ENCODE assay signal across 9 cellular contexts in the genomic region with DNA sequence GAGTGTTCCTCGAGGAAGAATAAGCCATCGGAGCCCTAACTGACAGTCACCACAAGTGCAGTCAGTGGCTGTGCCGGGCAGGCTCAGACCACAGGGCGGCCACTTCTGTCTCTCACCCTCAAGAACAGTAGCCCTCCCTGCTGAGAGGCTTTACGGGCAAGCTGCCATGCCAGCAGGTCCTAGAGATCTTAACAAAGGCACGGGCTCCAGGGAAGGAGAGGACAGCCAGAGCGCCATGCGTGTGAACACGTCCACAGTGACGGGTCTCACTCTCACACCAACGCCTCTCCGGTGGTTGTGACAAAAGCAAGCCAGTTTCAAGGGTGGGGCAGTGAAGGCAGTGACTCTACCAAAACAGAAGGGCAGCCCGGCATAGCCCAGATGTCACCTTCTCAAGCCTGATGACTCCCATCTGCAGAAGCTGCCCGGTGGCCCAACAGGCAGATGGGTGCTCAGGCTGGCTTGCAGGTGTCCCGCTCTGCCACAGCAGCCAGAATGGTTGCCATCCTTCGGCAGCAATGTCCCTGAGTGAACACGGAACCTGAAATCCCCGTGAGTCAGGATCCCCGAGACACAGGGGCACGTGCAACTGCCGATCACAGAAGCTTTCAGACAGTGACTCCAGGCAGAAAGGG.
DNase-seq lines count a peak whose midpoint lies in the region; ATAC-seq, FAIRE-seq and TF ChIP-seq lines count a peak whose summit lies in the region.
"Had no signal": no experiment of that assay in that cellular context is flagged by ENCODE, and none has a peak within 500 bp of the region (broad histone marks: within the 10 kb centered on the region; RNA-seq: fewer than 3 reads in every experiment).

No MANE protein-coding gene starts in this region.

- no peaks in the 10 kb centered on the region for H3F3A ChIP-seq in OCI-LY1 (ENCODE audit: insufficient read depth, low read length)

- no peak overlapping the region; the same call in 1 of the 2 replicates for H3K9ac ChIP-seq in OCI-LY1 (ENCODE audit: low read length)

- H3K27ac Mint-ChIP-seq in stimulated activated effector memory CD8-positive, alpha-beta T cell treated with anti-CD3 and anti-CD28 coated beads, Interleukin-12 subunit alpha, Interleukin-12 subunit beta, amount 100 ng/mL, for 72 hours: peak overlapping the region; percentile 95

- H3K4me1 ChIP-seq in OCI-LY1 (ENCODE audit: insufficient read depth, low read length, severe bottlenecking) (peaks cover 73% of the 10 kb centered on the region), cardiac muscle cell (ENCODE audit: low read depth) (peaks cover 15% of the 10 kb centered on the region)

- peaks cover 4% of the 10 kb centered on the region; the same call in 1 of the 2 replicates for H3K79me2 ChIP-seq in OCI-LY1 (ENCODE audit: insufficient read depth, low read length)

- H3K27ac ChIP-seq in OCI-LY1 (ENCODE audit: low read depth, low read length, poor library complexity, severe bottlenecking): peak overlapping the region; percentile 63
- H3K27ac ChIP-seq in cardiac muscle cell: peak overlapping the region; percentile 30
- H3K27ac ChIP-seq: SK-N-MC had no signal

- H3K27me3 ChIP-seq in OCI-LY1 (ENCODE audit: insufficient read depth, low read length) (no peaks in the 10 kb centered on the region), cardiac muscle cell (no peaks in the 10 kb centered on the region)

- DNase-seq in GM12891 (ENCODE audit: insufficient read length, low spot score) (no peak), cardiac muscle cell (ENCODE audit: low read depth in 1 of 2, low spot score in 1 of 2) (no peak), OCI-M2 (lab: John Stamatoyannopoulos, UW; ENCODE audit: unreplicated experiment) (no peak), occipital lobe (lab: John Stamatoyannopoulos, UW) (no peak), NCI-H526 (lab: John Stamatoyannopoulos, UW) (no peak)
- no peak for DNase-seq in stimulated activated effector memory CD8-positive, alpha-beta T cell treated with anti-CD3 and anti-CD28 coated beads, Interleukin-12 subunit alpha, Interleukin-12 subunit beta, amount 100 ng/mL, for 72 hours (ENCODE audit: low spot score in 2 of 2)

- H3K9me2 ChIP-seq in OCI-LY1 (ENCODE audit: low read depth, low read length): no peaks in the 10 kb centered on the region

- TF ChIP-seq CTCF in OCI-LY1 (IDR thresholded peaks at IDR 0.05; ENCODE audit: low read length) (no peak), cardiac muscle cell (IDR thresholded peaks at IDR 0.05; ENCODE audit: low read depth, low read length) (no peak)

- peaks cover 97% of the 10 kb centered on the region for H3K4me1 Mint-ChIP-seq in stimulated activated effector memory CD8-positive, alpha-beta T cell treated with anti-CD3 and anti-CD28 coated beads, Interleukin-12 subunit alpha, Interleukin-12 subunit beta, amount 100 ng/mL, for 72 hours

- H3K4me3 Mint-ChIP-seq in stimulated activated effector memory CD8-positive, alpha-beta T cell treated with anti-CD3 and anti-CD28 coated beads, Interleukin-12 subunit alpha, Interleukin-12 subunit beta, amount 100 ng/mL, for 72 hours: peak overlapping the region; percentile 75

- peak; percentile 55 for FAIRE-seq in GM12891 (lab: Jason Lieb, UNC)

- H3K4me3 ChIP-seq in OCI-LY1 (ENCODE audit: low read depth, low read length, poor library complexity, severe bottlenecking) (no peak overlapping the region), cardiac muscle cell (no peak overlapping the region)
- H3K4me3 ChIP-seq: SK-N-MC had no signal

- peak; percentile 2 for ATAC-seq in stimulated activated effector memory CD8-positive, alpha-beta T cell treated with anti-CD3 and anti-CD28 coated beads, Interleukin-12 subunit alpha, Interleukin-12 subunit beta, amount 100 ng/mL, for 72 hours
- no peak for ATAC-seq in HG03342 (IDR thresholded peaks at IDR 0.05; ENCODE audit: unreplicated experiment)

- H2AFZ ChIP-seq in OCI-LY1 (ENCODE audit: low read length): no peak overlapping the region

- peaks cover 29% of the 10 kb centered on the region for H3K36me3 Mint-ChIP-seq in stimulated activated effector memory CD8-positive, alpha-beta T cell treated with anti-CD3 and anti-CD28 coated beads, Interleukin-12 subunit alpha, Interleukin-12 subunit beta, amount 100 ng/mL, for 72 hours

- no peak for TF ChIP-seq POLR2A in GM12891 (IDR thresholded peaks at IDR 0.05; ENCODE audit: low read depth, low read length)

- no peaks in the 10 kb centered on the region for H3K9me3 Mint-ChIP-seq in stimulated activated effector memory CD8-positive, alpha-beta T cell treated with anti-CD3 and anti-CD28 coated beads, Interleukin-12 subunit alpha, Interleukin-12 subunit beta, amount 100 ng/mL, for 72 hours

- H3K9me3 ChIP-seq in OCI-LY1 (ENCODE audit: low read length) (no peaks in the 10 kb centered on the region), cardiac muscle cell (ENCODE audit: low read depth) (no peaks in the 10 kb centered on the region)

- peak overlapping the region; percentile 33; the same call in 1 of the 2 replicates for H3K4me2 ChIP-seq in OCI-LY1 (ENCODE audit: low read length)

- H4K20me1 ChIP-seq in OCI-LY1 (ENCODE audit: insufficient read depth, low read length): no peaks in the 10 kb centered on the region

- peaks cover 35% of the 10 kb centered on the region for H3K36me3 ChIP-seq in OCI-LY1 (ENCODE audit: insufficient read depth, low read length)
- H3K36me3 ChIP-seq in cardiac muscle cell: no peaks in the 10 kb centered on the region

TF ChIP-seq in GM12891, 5 proteins besides CTCF, POLR2A, EP300 and RAD21:
- TF ChIP-seq TAF1 (IDR thresholded peaks at IDR 0.05; ENCODE audit: low read depth, low read length) (no peak), PAX5 (IDR thresholded peaks at IDR 0.05; ENCODE audit: insufficient read depth, low read length, severe bottlenecking) (no peak), POU2F2 (IDR thresholded peaks at IDR 0.05; ENCODE audit: low read depth, low read length) (no peak), POLR2AphosphoS5 (IDR thresholded peaks at IDR 0.05; ENCODE audit: low read depth, low read length) (no peak), SPI1 (IDR thresholded peaks at IDR 0.05; ENCODE audit: low read depth, low read length) (no peak)
